In genomic region chr2:24873619-24874018, GRCh38 we compare ENCODE assay signal across 22 cellular contexts. TPM values are rescaled to one million over a fixed set of nuclear protein-coding genes. Genes with fewer than 3 reads are reported as not detected.
DNase-seq lines count a peak whose midpoint lies in the region; ATAC-seq lines count a peak whose summit lies in the region.
"Had no signal": no experiment of that assay in that cellular context is flagged by ENCODE, and none has a peak within 500 bp of the region (broad histone marks: within the 10 kb centered on the region; RNA-seq: fewer than 3 reads in every experiment).

No MANE protein-coding gene starts in this region.

- peak; percentile 58 for ATAC-seq in Right ventricle myocardium superior (ENCODE audit: poor library complexity)
- ATAC-seq: HepG2, Panc1 had no signal

- no peak overlapping the region for H4K8ac ChIP-seq in neuronal stem cell (ENCODE audit: low read depth, low read length)

- peak overlapping the region; percentile 17 for H3K23ac ChIP-seq in neuronal stem cell (ENCODE audit: low read depth, low read length, poor library complexity)

- no CpG with 5 or more reads among the region's 8 CpGs for WGBS in neuronal stem cell (ENCODE audit: extremely low coverage in 2 of 2, insufficient read length in 2 of 2, insufficient replicate concordance in 1 of 2), 2 donors

- H3K4ac ChIP-seq in neuronal stem cell (ENCODE audit: low read length): no peak overlapping the region

- H2BK5ac ChIP-seq in neuronal stem cell (ENCODE audit: low read length): peak overlapping the region; percentile 29

- H2AFZ ChIP-seq in neuronal stem cell (ENCODE audit: low read length): no peak overlapping the region

- H3K4me1 ChIP-seq in adipocyte (ENCODE audit: control insufficient read depth, insufficient read depth, low read length) (peaks cover 42% of the 10 kb centered on the region), neuronal stem cell (ENCODE audit: control insufficient read depth in 2 of 2, insufficient read depth in 1 of 2, low read depth in 1 of 2, low read length in 2 of 2) (peaks cover 5 to 9% of the 10 kb centered on the region in 2 donors), subcutaneous abdominal adipose tissue (ENCODE audit: control insufficient read depth in 5 of 5, insufficient read depth in 5 of 5, low read length in 5 of 5) (peaks cover 5 to 31% (median 20%) of the 10 kb centered on the region in 5 donors)

- intact Hi-C loops in Right ventricle myocardium superior (cut with DNase I): no loop called here

- H3K27me3 ChIP-seq in adipocyte (replicated peaks; ENCODE audit: control insufficient read depth, insufficient read depth, low read length): no peaks in the 10 kb centered on the region
- H3K27me3 ChIP-seq in neuronal stem cell (ENCODE audit: control insufficient read depth in 3 of 3, insufficient read depth in 3 of 3, low read depth in 1 of 3, low read length in 3 of 3): no peaks in the 10 kb centered on the region
- H3K27me3 ChIP-seq in subcutaneous abdominal adipose tissue (ENCODE audit: control insufficient read depth in 5 of 5, insufficient read depth in 4 of 5, low read length in 5 of 5): no peaks in the 10 kb centered on the region

- H4K91ac ChIP-seq in neuronal stem cell (ENCODE audit: low read depth, low read length, poor library complexity): no peak overlapping the region

- H2BK12ac ChIP-seq in neuronal stem cell (ENCODE audit: low read length): no peak overlapping the region

- H3K36me3 ChIP-seq in adipocyte (ENCODE audit: control insufficient read depth, insufficient read depth, low read length, severe bottlenecking) (peaks cover 9% of the 10 kb centered on the region), neuronal stem cell (replicated peaks in 1 of 2; ENCODE audit: control insufficient read depth in 2 of 2, insufficient read depth in 2 of 2, low read length in 2 of 2) (peaks cover 0 to 28% of the 10 kb centered on the region in 2 donors), subcutaneous abdominal adipose tissue (ENCODE audit: control insufficient read depth in 5 of 5, insufficient read depth in 5 of 5, low read length in 5 of 5) (peaks cover 0 to 5% (median 0%) of the 10 kb centered on the region in 5 donors)

- H3K4me3 ChIP-seq in adipocyte (ENCODE audit: low read length) (no peak overlapping the region), neuronal stem cell (ENCODE audit: low read length in 2 of 2) (no peak overlapping the region), subcutaneous abdominal adipose tissue (ENCODE audit: low read depth in 1 of 5, low read length in 5 of 5) (no peak overlapping the region)
- H3K4me3 ChIP-seq: lung, smooth muscle cell had no signal

- H3K18ac ChIP-seq in neuronal stem cell (ENCODE audit: low read length): peak overlapping the region; percentile 74

- H3K4me2 ChIP-seq in neuronal stem cell (ENCODE audit: insufficient read depth, low read length, poor library complexity, severe bottlenecking): no peak overlapping the region
- H3K4me2 ChIP-seq: smooth muscle cell had no signal

- no peak overlapping the region for H3K14ac ChIP-seq in neuronal stem cell (ENCODE audit: low read length)

- H3K27ac ChIP-seq in neuronal stem cell (replicated peaks; ENCODE audit: low read length): no peak overlapping the region
- peak overlapping the region; percentile 48 for H3K27ac ChIP-seq in subcutaneous abdominal adipose tissue (ENCODE audit: low read depth, low read length)
- H3K27ac ChIP-seq: C4-2B had no signal

- DNase-seq in adipocyte (ENCODE audit: low read depth) (no peak), Right ventricle myocardium superior (peak; percentile 75), neuronal stem cell (ENCODE audit: low spot score) (no peak), NCI-H1092 treated with DMSO at 0.1 percent for 48 hours (lab: John Stamatoyannopoulos, UW) (no peak), NCI-H2171 treated with DMSO at 0.1 percent for 48 hours (lab: John Stamatoyannopoulos, UW) (no peak), cerebellar nuclear complex (lab: John Stamatoyannopoulos, UW) (no peak)
- no peak for DNase-seq in stimulated activated naive CD4-positive, alpha-beta T cell (lab: John Stamatoyannopoulos, UW)
- DNase-seq: activated B cell treated with CpG ODN at 0.5 μM for 24 hours; activated CD4-positive, alpha-beta memory T cell treated with anti-CD3 and anti-CD28 coated beads, Interleukin-2, amount 10 ng/mL, durations not matched to agents 7 days and 5 days; activated T-cell treated with anti-CD3 and anti-CD28 coated beads for 4 hours; amniotic stem cell; NCI-H1105 treated with DMSO at 0.1 percent for 48 hours; NCI-H2107; NCI-H510A treated with DMSO at 0.1 percent for 48 hours; NK-92 treated with Interleukin-12 subunit alpha and Interleukin-12 subunit beta, amount 100 ng/mL, for 24 hours; stimulated activated CD4-positive, alpha-beta T cell treated with anti-CD3 and anti-CD28 coated beads, Interleukin-2, amount 100 ng/mL, for 48 hours had no signal

- H2BK120ac ChIP-seq in neuronal stem cell (ENCODE audit: low read depth, low read length): no peak overlapping the region

- H3K9me3 ChIP-seq in adipocyte (ENCODE audit: control insufficient read depth, low read length): no peaks in the 10 kb centered on the region
- H3K9me3 ChIP-seq in neuronal stem cell (replicated peaks in 1 of 2; ENCODE audit: control insufficient read depth in 2 of 2, insufficient read depth in 1 of 2, low read depth in 1 of 2, low read length in 2 of 2): peaks cover 0 to 2% of the 10 kb centered on the region in 2 donors
- H3K9me3 ChIP-seq in subcutaneous abdominal adipose tissue (ENCODE audit: control insufficient read depth in 5 of 5, low read length in 5 of 5): no peaks in the 10 kb centered on the region

- H2AK5ac ChIP-seq in neuronal stem cell (ENCODE audit: low read depth, low read length): no peak overlapping the region

- H3K9ac ChIP-seq in adipocyte (ENCODE audit: low read length) (peak overlapping the region; percentile 62), neuronal stem cell (ENCODE audit: low read depth, low read length, poor library complexity) (no peak overlapping the region), subcutaneous abdominal adipose tissue (ENCODE audit: low read length in 5 of 5) (no peak overlapping the region)

- H2BK15ac ChIP-seq in neuronal stem cell (ENCODE audit: low read length): no peak overlapping the region

- H3K79me1 ChIP-seq in neuronal stem cell (ENCODE audit: low read depth, low read length): no peaks in the 10 kb centered on the region

RNA-seq across cellular contexts. Expression of gene ADCY3, which starts 46.4 kb away (rescaled TPM):
- total RNA-seq in Right ventricle myocardium superior: 19.8 TPM
- polyA plus RNA-seq in neuronal stem cell (2013, experiment 1 of 2): 31.1 TPM
- 29.1 TPM for polyA plus RNA-seq in neuronal stem cell (2013, experiment 2 of 2)
